23 cellular contexts compared by ENCODE assay signal in the genomic region with DNA sequence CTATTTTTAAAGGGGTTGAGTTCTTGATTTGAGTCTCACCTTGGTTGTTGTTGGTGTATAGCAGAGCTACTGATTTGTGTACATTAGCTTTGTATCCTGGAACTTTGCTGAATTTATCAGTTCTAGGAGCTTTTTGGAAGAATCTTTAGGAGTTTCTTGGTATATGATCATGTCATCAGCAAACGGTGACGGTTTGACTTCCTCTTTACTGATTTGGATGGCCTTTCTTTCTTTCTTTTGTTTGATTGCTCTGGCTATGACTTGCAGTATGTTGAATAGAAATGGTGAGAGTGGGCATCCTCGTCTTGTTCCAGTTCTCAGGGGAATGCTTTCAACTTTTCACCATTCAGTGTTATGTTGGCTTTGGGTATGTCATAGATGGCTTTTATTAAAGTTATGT.
"Had no signal": no experiment of that assay in that cellular context is flagged by ENCODE, and none has a peak within 500 bp of the region (broad histone marks: within the 10 kb centered on the region; RNA-seq: fewer than 3 reads in every experiment).

No MANE protein-coding gene starts in this region.

- H3K27me3 Mint-ChIP-seq: naive B cell, type B pancreatic cell had no signal

- H3K36me3 ChIP-seq: gastrocnemius medialis, left lung, sigmoid colon, thyroid gland had no signal

- H3K27me3 ChIP-seq: dorsolateral prefrontal cortex, gastrocnemius medialis, left lung, sigmoid colon, stomach, thyroid gland had no signal

- H3K4me1 Mint-ChIP-seq: mesothelial cell of epicardium, nephron progenitor cell had no signal

- H3K9me3 ChIP-seq: gastrocnemius medialis, thyroid gland had no signal

- H3K4me1 ChIP-seq: left lung, psoas muscle, sigmoid colon, stomach, thyroid gland had no signal

- ATAC-seq: gastrocnemius medialis; left cardiac atrium; left lung; mucosa of descending colon; psoas muscle; right cardiac atrium; stimulated activated effector memory CD8-positive, alpha-beta T cell treated with anti-CD3 and anti-CD28 coated beads, Interleukin-12 subunit alpha, Interleukin-12 subunit beta, amount 100 ng/mL, for 72 hours had no signal

- H3K4me3 ChIP-seq: dorsolateral prefrontal cortex, gastrocnemius medialis, left lung, mucosa of descending colon, psoas muscle, sigmoid colon, stomach, thyroid gland had no signal

- H3K27ac ChIP-seq: dorsolateral prefrontal cortex, gastrocnemius medialis, left lung, psoas muscle, sigmoid colon, stomach, thyroid gland had no signal

- H3K4me3 Mint-ChIP-seq: mesothelial cell of epicardium; nephron progenitor cell; stimulated activated effector memory CD8-positive, alpha-beta T cell treated with anti-CD3 and anti-CD28 coated beads, Interleukin-12 subunit alpha, Interleukin-12 subunit beta, amount 100 ng/mL, for 72 hours; type B pancreatic cell had no signal

- H3K36me3 Mint-ChIP-seq: stimulated activated effector memory CD8-positive, alpha-beta T cell treated with anti-CD3 and anti-CD28 coated beads, Interleukin-12 subunit alpha, Interleukin-12 subunit beta, amount 100 ng/mL, for 72 hours had no signal

- DNase-seq: dorsolateral prefrontal cortex; effector CD4-positive, alpha-beta T cell; foreskin fibroblast; gastrocnemius medialis; head of caudate nucleus; left cardiac atrium; left lung; mesenchymal stem cell; mucosa of descending colon; naive B cell; nephron progenitor cell; nucleus accumbens; psoas muscle; right cardiac atrium; sigmoid colon; stimulated activated CD4-positive, alpha-beta T cell treated with anti-CD3 and anti-CD28 coated beads, Interleukin-2, amount 100 ng/mL, for 24 hours; stimulated activated CD4-positive, alpha-beta T cell treated with anti-CD3 and anti-CD28 coated beads, Interleukin-4, amount 100 ng/mL, for 24 hours; stimulated activated naive CD4-positive, alpha-beta T cell treated with Interleukin-2 at 50 U/mL for 16 hours; stomach; thyroid gland had no signal

- H3K27ac Mint-ChIP-seq: mesothelial cell of epicardium; nephron progenitor cell; stimulated activated effector memory CD8-positive, alpha-beta T cell treated with anti-CD3 and anti-CD28 coated beads, Interleukin-12 subunit alpha, Interleukin-12 subunit beta, amount 100 ng/mL, for 72 hours; type B pancreatic cell had no signal
